In genomic region chr12:94710933-94711332, GRCh38 we compare ENCODE assay signal across 1 cellular context.
TF ChIP-seq lines count a peak whose summit lies in the region.

No MANE protein-coding gene starts in this region.

TF ChIP-seq in GM23338, 12 proteins besides CTCF, POLR2A, EP300 and RAD21 (continued from another document):
- TF ChIP-seq ZNF331 (CRISPR knock-in tag; IDR thresholded peaks at IDR 0.05; ENCODE audit: low read depth) (no peak), EZH2phosphoT487 (IDR thresholded peaks at IDR 0.05; ENCODE audit: unreplicated experiment) (no peak), STAT1 (IDR thresholded peaks at IDR 0.05; ENCODE audit: unreplicated experiment) (no peak), ZNF114 (CRISPR knock-in tag; IDR thresholded peaks at IDR 0.05) (no peak), ZNF462 (CRISPR knock-in tag; IDR thresholded peaks at IDR 0.05) (no peak), NANOG (IDR thresholded peaks at IDR 0.05; ENCODE audit: borderline replicate concordance) (no peak), EZH2 (IDR thresholded peaks at IDR 0.05; ENCODE audit: low read depth, unreplicated experiment) (no peak), JUNB (IDR thresholded peaks at IDR 0.05; ENCODE audit: unreplicated experiment) (no peak), CREB1 (CRISPR knock-in tag; IDR thresholded peaks at IDR 0.05; ENCODE audit: low read depth) (no peak)
